9 cellular contexts compared by ENCODE assay signal in the genomic region with DNA sequence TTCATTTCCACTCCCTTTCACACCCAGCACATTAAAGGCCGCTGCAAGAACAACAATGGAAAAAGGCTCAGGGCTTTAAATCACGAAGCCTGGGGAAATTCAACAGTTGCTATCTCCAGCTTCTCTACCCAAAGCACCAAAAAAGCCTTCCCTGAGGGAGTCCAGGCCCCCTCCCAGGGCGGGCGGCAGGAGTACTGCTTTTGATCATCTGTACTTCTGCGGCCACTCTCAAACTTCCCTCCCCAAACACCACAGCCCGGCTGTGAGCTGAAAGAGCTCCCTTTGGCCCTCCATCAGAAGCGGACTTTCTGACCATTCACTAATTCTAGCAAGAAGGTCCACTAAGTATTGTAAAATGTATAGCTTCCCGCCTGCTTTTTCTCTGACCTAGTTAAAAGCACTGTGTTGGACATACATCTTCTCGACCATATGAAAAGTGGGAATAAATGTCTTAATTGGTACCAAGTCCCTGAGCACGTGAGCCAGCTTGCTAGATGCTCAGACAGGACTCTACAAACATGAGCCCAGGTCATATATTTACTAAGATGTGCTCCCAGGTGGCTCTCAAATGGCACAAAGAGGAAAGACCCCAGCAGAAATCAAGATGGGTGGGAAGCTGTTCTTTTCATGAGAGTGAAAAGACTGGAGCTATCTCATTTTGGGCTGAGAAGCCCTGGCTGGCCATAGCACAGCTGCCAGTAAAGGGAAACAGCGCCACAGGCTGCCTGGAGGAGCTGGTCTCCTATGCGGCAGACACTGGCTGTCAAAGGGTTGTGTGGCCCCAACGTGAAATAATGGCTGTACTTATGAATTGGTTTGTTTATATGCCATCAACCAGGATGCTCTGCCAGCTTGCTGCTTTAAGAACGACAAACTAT. TPM values are rescaled to one million over a fixed set of nuclear protein-coding genes. Genes with fewer than 3 reads are reported as not detected.
DNase-seq lines count a peak whose midpoint lies in the region; ATAC-seq and TF ChIP-seq lines count a peak whose summit lies in the region.
"Had no signal": no experiment of that assay in that cellular context is flagged by ENCODE, and none has a peak within 500 bp of the region (broad histone marks: within the 10 kb centered on the region; RNA-seq: fewer than 3 reads in every experiment).

No MANE protein-coding gene starts in this region.

- H3K27ac Mint-ChIP-seq in activated CD8-positive, alpha-beta memory T cell treated with anti-CD3 and anti-CD28 coated beads, Interleukin-2, amount 10 ng/mL, durations not matched to agents 7 days and 5 days, result peak overlapping the region; percentile 92

- ATAC-seq in activated CD8-positive, alpha-beta memory T cell treated with anti-CD3 and anti-CD28 coated beads, Interleukin-2, amount 10 ng/mL, durations not matched to agents 7 days and 5 days, result peak; percentile 24
- peak; percentile 38 for ATAC-seq in HG02759 (IDR thresholded peaks at IDR 0.05; ENCODE audit: unreplicated experiment)

- in situ Hi-C loops in KBM-7 (cut with MboI; ENCODE audit: low pct_unique_long_range_greater_than_20kb, low sequenced_read_pairs), result no loop called here

- peaks cover 5% of the 10 kb centered on the region for H3K36me3 Mint-ChIP-seq in activated CD8-positive, alpha-beta memory T cell treated with anti-CD3 and anti-CD28 coated beads, Interleukin-2, amount 10 ng/mL, durations not matched to agents 7 days and 5 days

- H3K4me3 Mint-ChIP-seq in activated CD8-positive, alpha-beta memory T cell treated with anti-CD3 and anti-CD28 coated beads, Interleukin-2, amount 10 ng/mL, durations not matched to agents 7 days and 5 days, result peak overlapping the region; percentile 61

- peaks cover 80% of the 10 kb centered on the region for H3K4me1 Mint-ChIP-seq in activated CD8-positive, alpha-beta memory T cell treated with anti-CD3 and anti-CD28 coated beads, Interleukin-2, amount 10 ng/mL, durations not matched to agents 7 days and 5 days

- no peaks in the 10 kb centered on the region for H3K27me3 Mint-ChIP-seq in activated CD8-positive, alpha-beta memory T cell treated with anti-CD3 and anti-CD28 coated beads, Interleukin-2, amount 10 ng/mL, durations not matched to agents 7 days and 5 days

- DNase-seq in activated CD8-positive, alpha-beta memory T cell treated with anti-CD3 and anti-CD28 coated beads, Interleukin-2, amount 10 ng/mL, durations not matched to agents 7 days and 5 days, result peak; percentile 68
- DNase-seq in activated CD8-positive, alpha-beta memory T cell treated with anti-CD3 and anti-CD28 coated beads for 24 hours, result no peak
- DNase-seq in WERI-Rb-1, result no peak
- peak; percentile 42 for DNase-seq in retina
- no peak for DNase-seq in SHP77 treated with DMSO at 0.1 percent for 48 hours (lab: John Stamatoyannopoulos, UW)
- no peak for DNase-seq in NCI-H510A (lab: John Stamatoyannopoulos, UW)
- DNase-seq in KBM-7, result no peak

- peaks cover under 1% of the 10 kb centered on the region for H3K9me3 Mint-ChIP-seq in activated CD8-positive, alpha-beta memory T cell treated with anti-CD3 and anti-CD28 coated beads, Interleukin-2, amount 10 ng/mL, durations not matched to agents 7 days and 5 days (ENCODE audit: low read depth)

- no peaks in the 10 kb centered on the region for H3K27me3 ChIP-seq in WERI-Rb-1 (ENCODE audit: insufficient read depth, low read depth, severe bottlenecking)

- peak; percentile 32; the same call in 1 of the 2 replicates for TF ChIP-seq CTCF in WERI-Rb-1 (IDR thresholded peaks at IDR 0.05; ENCODE audit: low read depth, low read length)

- CTCF ChIA-PET in activated CD8-positive, alpha-beta memory T cell treated with anti-CD3 and anti-CD28 coated beads, Interleukin-2, amount 10 ng/mL, durations not matched to agents 7 days and 5 days (lab: Charles Lee), result interaction anchor here (0.6 to 3.6 kb wide), 17 partner anchors 9 to 146 kb away, joined by 3 to 16 read pairs (median 4); partner anchors contain the start of gene SIRT5

- H3K36me3 ChIP-seq in WERI-Rb-1, result no peaks in the 10 kb centered on the region

- H3K4me3 ChIP-seq in WERI-Rb-1 (ENCODE audit: low read depth, low read length), result no peak overlapping the region

- H3K27ac ChIP-seq in WERI-Rb-1, result no peak overlapping the region
- H3K27ac ChIP-seq: C4-2B had no signal

- H3K9me3 ChIP-seq in WERI-Rb-1 (ENCODE audit: severe bottlenecking), result no peaks in the 10 kb centered on the region

RNA-seq across cellular contexts. Expression of gene GFOD1, which starts 58.6 kb away (rescaled TPM):
- total RNA-seq in activated CD8-positive, alpha-beta memory T cell treated with anti-CD3 and anti-CD28 coated beads, Interleukin-2, amount 10 ng/mL, durations not matched to agents 7 days and 5 days, result 10 to 100 TPM; 10.6 to 11.6 TPM

Comparison
In these comparisons a context has a peak if more than half of its experiments do, and no peak if none do; other contexts are left out.
1. DNase-seq: peak in activated CD8-positive, alpha-beta memory T cell treated with anti-CD3 and anti-CD28 coated beads, Interleukin-2, amount 10 ng/mL, durations not matched to agents 7 days and 5 days (single experiment) and retina (single experiment); none in activated CD8-positive, alpha-beta memory T cell treated with anti-CD3 and anti-CD28 coated beads for 24 hours (single experiment), WERI-Rb-1 (single experiment), SHP77 treated with DMSO at 0.1 percent for 48 hours (single experiment), NCI-H510A (single experiment) and KBM-7 (single experiment).